Comparison of ENCODE assay signal across 11 cellular contexts in the genomic region with DNA sequence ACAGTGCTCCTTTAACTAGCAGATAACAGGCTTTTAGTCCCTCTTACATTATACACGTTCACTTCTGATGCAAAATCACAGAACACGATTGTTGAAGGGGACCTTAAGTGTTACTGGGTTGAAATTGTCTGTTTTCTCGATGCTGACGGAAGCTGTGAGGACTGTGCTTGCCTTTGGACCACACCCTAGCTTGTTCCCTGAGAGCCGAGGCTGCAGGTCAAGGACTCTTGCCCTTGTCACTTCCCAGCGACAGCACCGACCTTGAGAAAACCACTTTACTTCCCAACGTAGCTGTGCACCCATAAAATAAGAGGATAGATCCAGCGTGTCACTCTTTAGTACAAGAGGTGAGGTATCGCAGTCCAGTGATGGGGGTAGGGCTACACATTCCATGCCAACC.
A peak's percentile ranks its signal among the peaks of the same experiment; 100 is the strongest.
DNase-seq lines count a peak whose midpoint lies in the region; ATAC-seq and TF ChIP-seq lines count a peak whose summit lies in the region.
"Had no signal": no experiment of that assay in that cellular context is flagged by ENCODE, and none has a peak within 500 bp of the region (broad histone marks: within the 10 kb centered on the region; RNA-seq: fewer than 3 reads in every experiment).

No MANE protein-coding gene starts in this region.

- H3K9me3 Mint-ChIP-seq in glutamatergic neuron (ENCODE audit: unreplicated experiment) = peaks cover 5% of the 10 kb centered on the region

- H3K27ac Mint-ChIP-seq in glutamatergic neuron (ENCODE audit: unreplicated experiment) = peak overlapping the region; percentile 12
- H3K27ac Mint-ChIP-seq: B cell; CD8-positive, alpha-beta T cell had no signal

- H3K4me1 Mint-ChIP-seq in glutamatergic neuron (ENCODE audit: low read depth, unreplicated experiment) = peaks cover 3% of the 10 kb centered on the region
- H3K4me1 Mint-ChIP-seq: B cell had no signal

- TF ChIP-seq CTCF in glutamatergic neuron (IDR thresholded peaks at IDR 0.05; ENCODE audit: partially characterized antibody, unreplicated experiment) = no peak

- peak; percentile 12 for DNase-seq in NCI-H2227 (lab: John Stamatoyannopoulos, UW; ENCODE audit: unreplicated experiment)
- DNase-seq in NCI-H2227 treated with DMSO at 0.1 percent for 48 hours (lab: John Stamatoyannopoulos, UW) = no peak
- DNase-seq in glutamatergic neuron = no peak
- DNase-seq in retina = peak; percentile 34
- no peak for DNase-seq in MG63
- DNase-seq: Calu3; CD8-positive, alpha-beta T cell had no signal

- no peak overlapping the region for H3K4me3 Mint-ChIP-seq in glutamatergic neuron (ENCODE audit: unreplicated experiment)
- H3K4me3 Mint-ChIP-seq: B cell; CD8-positive, alpha-beta T cell had no signal

- H3K36me3 ChIP-seq in MG63 = no peaks in the 10 kb centered on the region
- H3K36me3 ChIP-seq: BLaER1 treated with 17β-estradiol and CSF1 and Interleukin-3, amounts not matched to agents 10 nM and 100 nM; HAP-1 had no signal

- no peak overlapping the region for H3K4me3 ChIP-seq in MG63
- H3K4me3 ChIP-seq: BLaER1 treated with 17β-estradiol and CSF1 and Interleukin-3, amounts not matched to agents 10 nM and 100 nM; HAP-1 had no signal

- no peaks in the 10 kb centered on the region for H3K9me3 ChIP-seq in MG63
- H3K9me3 ChIP-seq: HAP-1 had no signal

- no peak for ATAC-seq in HG02588 (IDR thresholded peaks at IDR 0.05; ENCODE audit: unreplicated experiment)
- ATAC-seq: CD8-positive, alpha-beta T cell had no signal

- H3K36me3 Mint-ChIP-seq in glutamatergic neuron (ENCODE audit: unreplicated experiment) = peaks cover 4% of the 10 kb centered on the region
- H3K36me3 Mint-ChIP-seq: CD8-positive, alpha-beta T cell had no signal

- no peaks in the 10 kb centered on the region for H3K27me3 ChIP-seq in MG63
- H3K27me3 ChIP-seq: BLaER1 treated with 17β-estradiol and CSF1 and Interleukin-3, amounts not matched to agents 10 nM and 100 nM had no signal

- no peaks in the 10 kb centered on the region for H3K27me3 Mint-ChIP-seq in glutamatergic neuron (ENCODE audit: unreplicated experiment)
- H3K27me3 Mint-ChIP-seq: B cell had no signal

Comparison
In these comparisons a context has a peak if more than half of its experiments do, and no peak if none do; other contexts are left out.
1. DNase-seq: peak in NCI-H2227 (single experiment) and retina (single experiment); none in NCI-H2227 treated with DMSO at 0.1 percent for 48 hours (single experiment), glutamatergic neuron (single experiment) and MG63 (single experiment).